1 cellular context compared by ENCODE assay signal in the genomic region with DNA sequence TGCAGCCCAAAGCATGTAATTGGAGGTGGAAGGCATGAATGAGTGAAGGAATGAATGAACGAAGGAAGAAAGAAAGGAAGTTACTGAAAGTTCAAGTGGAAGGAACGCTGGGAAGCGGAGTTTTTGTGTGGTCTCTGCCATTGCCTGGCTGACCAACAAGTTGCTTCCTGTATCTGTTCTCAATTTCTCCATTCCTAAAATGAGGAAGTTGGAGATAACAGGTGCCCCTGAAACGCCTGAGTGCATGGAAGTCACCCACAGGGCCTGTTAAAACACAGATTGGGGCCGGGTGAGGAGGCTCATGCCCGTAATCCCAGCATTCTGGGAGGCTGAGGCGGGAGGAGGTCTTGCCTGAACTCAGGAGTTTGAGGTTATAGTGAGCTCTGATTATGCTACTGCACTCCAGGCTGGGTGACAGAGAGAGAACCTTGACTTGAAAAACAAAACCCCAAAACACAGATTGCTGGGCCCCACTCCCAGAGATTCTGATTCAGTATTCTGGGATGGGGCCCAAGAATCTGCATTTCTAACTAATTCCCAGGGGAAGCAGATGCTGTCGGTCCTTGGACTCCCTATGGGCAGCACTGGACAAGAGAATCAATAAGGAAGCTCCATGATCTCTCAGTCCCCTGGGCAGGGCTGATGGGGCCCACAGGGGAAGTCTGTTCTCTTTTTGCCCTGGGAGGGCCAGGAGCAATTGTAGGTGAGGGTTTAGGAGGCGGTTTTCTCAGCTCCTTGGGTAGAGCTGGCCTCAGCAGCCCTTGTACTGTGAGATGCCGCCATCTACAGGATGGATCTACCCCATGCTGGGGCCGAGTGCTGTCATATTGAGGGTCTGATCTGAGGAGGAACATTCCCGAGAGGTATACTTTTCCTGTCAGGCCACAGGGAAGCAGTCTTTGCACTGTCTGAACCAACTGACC.
A peak's percentile ranks its signal among the peaks of the same experiment; 100 is the strongest.
TF ChIP-seq lines count a peak whose summit lies in the region.

No MANE protein-coding gene starts in this region.

TF ChIP-seq in K562, 482 proteins besides CTCF, POLR2A, EP300 and RAD21 (continued from another document and continues in another):
- TF ChIP-seq, protein P1, sequence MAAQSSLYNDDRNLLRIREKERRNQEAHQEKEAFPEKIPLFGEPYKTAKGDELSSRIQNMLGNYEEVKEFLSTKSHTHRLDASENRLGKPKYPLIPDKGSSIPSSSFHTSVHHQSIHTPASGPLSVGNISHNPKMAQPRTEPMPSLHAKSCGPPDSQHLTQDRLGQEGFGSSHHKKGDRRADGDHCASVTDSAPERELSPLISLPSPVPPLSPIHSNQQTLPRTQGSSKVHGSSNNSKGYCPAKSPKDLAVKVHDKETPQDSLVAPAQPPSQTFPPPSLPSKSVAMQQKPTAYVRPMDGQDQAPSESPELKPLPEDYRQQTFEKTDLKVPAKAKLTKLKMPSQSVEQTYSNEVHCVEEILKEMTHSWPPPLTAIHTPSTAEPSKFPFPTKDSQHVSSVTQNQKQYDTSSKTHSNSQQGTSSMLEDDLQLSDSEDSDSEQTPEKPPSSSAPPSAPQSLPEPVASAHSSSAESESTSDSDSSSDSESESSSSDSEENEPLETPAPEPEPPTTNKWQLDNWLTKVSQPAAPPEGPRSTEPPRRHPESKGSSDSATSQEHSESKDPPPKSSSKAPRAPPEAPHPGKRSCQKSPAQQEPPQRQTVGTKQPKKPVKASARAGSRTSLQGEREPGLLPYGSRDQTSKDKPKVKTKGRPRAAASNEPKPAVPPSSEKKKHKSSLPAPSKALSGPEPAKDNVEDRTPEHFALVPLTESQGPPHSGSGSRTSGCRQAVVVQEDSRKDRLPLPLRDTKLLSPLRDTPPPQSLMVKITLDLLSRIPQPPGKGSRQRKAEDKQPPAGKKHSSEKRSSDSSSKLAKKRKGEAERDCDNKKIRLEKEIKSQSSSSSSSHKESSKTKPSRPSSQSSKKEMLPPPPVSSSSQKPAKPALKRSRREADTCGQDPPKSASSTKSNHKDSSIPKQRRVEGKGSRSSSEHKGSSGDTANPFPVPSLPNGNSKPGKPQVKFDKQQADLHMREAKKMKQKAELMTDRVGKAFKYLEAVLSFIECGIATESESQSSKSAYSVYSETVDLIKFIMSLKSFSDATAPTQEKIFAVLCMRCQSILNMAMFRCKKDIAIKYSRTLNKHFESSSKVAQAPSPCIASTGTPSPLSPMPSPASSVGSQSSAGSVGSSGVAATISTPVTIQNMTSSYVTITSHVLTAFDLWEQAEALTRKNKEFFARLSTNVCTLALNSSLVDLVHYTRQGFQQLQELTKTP (IDR thresholded peaks at IDR 0.05; ENCODE audit: low read depth in 1 of 2, partially characterized antibody in 2 of 2) = no peak
- TF ChIP-seq MEF2A (IDR thresholded peaks at IDR 0.05; ENCODE audit: control insufficient read depth, low read depth, low read length) = 0 out of 2 replicates have a peak, but pooled peaks have one; percentile 15
- peak; percentile 31 for TF ChIP-seq SMARCB1 (IDR thresholded peaks at IDR 0.05; ENCODE audit: insufficient read length, low read depth)
- TF ChIP-seq, protein P2, sequence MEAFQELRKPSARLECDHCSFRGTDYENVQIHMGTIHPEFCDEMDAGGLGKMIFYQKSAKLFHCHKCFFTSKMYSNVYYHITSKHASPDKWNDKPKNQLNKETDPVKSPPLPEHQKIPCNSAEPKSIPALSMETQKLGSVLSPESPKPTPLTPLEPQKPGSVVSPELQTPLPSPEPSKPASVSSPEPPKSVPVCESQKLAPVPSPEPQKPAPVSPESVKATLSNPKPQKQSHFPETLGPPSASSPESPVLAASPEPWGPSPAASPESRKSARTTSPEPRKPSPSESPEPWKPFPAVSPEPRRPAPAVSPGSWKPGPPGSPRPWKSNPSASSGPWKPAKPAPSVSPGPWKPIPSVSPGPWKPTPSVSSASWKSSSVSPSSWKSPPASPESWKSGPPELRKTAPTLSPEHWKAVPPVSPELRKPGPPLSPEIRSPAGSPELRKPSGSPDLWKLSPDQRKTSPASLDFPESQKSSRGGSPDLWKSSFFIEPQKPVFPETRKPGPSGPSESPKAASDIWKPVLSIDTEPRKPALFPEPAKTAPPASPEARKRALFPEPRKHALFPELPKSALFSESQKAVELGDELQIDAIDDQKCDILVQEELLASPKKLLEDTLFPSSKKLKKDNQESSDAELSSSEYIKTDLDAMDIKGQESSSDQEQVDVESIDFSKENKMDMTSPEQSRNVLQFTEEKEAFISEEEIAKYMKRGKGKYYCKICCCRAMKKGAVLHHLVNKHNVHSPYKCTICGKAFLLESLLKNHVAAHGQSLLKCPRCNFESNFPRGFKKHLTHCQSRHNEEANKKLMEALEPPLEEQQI (IDR thresholded peaks at IDR 0.05) = no peak
- peak in 1 of 2 experiments; percentile 43; a peak in 1 of 3 replicates for TF ChIP-seq CBX3 (IDR thresholded peaks at IDR 0.05; ENCODE audit: borderline replicate concordance in 1 of 2, low read length in 2 of 2)
- TF ChIP-seq ZFX (CRISPR knock-in tag; IDR thresholded peaks at IDR 0.05) = no peak
- TF ChIP-seq ZNF551 (CRISPR knock-in tag; IDR thresholded peaks at IDR 0.05) = no peak
- peak; percentile 68; the same call in 1 of the 2 replicates for TF ChIP-seq FOXK1 (CRISPR knock-in tag; IDR thresholded peaks at IDR 0.05; ENCODE audit: borderline replicate concordance)
- TF ChIP-seq FOXK2 (conservative IDR thresholded peaks at IDR 0.05 in 1 of 2, IDR thresholded peaks at IDR 0.05 in 1 of 2; ENCODE audit: low read depth in 2 of 2) = no peak
- TF ChIP-seq, protein P3, sequence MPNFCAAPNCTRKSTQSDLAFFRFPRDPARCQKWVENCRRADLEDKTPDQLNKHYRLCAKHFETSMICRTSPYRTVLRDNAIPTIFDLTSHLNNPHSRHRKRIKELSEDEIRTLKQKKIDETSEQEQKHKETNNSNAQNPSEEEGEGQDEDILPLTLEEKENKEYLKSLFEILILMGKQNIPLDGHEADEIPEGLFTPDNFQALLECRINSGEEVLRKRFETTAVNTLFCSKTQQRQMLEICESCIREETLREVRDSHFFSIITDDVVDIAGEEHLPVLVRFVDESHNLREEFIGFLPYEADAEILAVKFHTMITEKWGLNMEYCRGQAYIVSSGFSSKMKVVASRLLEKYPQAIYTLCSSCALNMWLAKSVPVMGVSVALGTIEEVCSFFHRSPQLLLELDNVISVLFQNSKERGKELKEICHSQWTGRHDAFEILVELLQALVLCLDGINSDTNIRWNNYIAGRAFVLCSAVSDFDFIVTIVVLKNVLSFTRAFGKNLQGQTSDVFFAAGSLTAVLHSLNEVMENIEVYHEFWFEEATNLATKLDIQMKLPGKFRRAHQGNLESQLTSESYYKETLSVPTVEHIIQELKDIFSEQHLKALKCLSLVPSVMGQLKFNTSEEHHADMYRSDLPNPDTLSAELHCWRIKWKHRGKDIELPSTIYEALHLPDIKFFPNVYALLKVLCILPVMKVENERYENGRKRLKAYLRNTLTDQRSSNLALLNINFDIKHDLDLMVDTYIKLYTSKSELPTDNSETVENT (CRISPR knock-in tag; IDR thresholded peaks at IDR 0.05) = no peak
- TF ChIP-seq ARID2 (IDR thresholded peaks at IDR 0.05) = peak; percentile 58; the same call in 1 of the 2 replicates
- no peak for TF ChIP-seq HNRNPH1 (optimal IDR thresholded peaks at IDR 0.05; ENCODE audit: low read depth, low read length)
- TF ChIP-seq, protein P4, sequence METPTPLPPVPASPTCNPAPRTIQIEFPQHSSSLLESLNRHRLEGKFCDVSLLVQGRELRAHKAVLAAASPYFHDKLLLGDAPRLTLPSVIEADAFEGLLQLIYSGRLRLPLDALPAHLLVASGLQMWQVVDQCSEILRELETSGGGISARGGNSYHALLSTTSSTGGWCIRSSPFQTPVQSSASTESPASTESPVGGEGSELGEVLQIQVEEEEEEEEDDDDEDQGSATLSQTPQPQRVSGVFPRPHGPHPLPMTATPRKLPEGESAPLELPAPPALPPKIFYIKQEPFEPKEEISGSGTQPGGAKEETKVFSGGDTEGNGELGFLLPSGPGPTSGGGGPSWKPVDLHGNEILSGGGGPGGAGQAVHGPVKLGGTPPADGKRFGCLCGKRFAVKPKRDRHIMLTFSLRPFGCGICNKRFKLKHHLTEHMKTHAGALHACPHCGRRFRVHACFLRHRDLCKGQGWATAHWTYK (CRISPR knock-in tag; IDR thresholded peaks at IDR 0.05) = no peak
- no peak for TF ChIP-seq NFIX (CRISPR knock-in tag; IDR thresholded peaks at IDR 0.05; ENCODE audit: low read depth)
- no peak for TF ChIP-seq ZNF699 (CRISPR knock-in tag; IDR thresholded peaks at IDR 0.05; ENCODE audit: insufficient replicate concordance)
- no peak for TF ChIP-seq RBM22 (IDR thresholded peaks at IDR 0.05; ENCODE audit: low read depth, low read length, poor library complexity, severe bottlenecking)
- TF ChIP-seq TBP (optimal IDR thresholded peaks at IDR 0.05; ENCODE audit: low read depth, low read length) = no peak
- peak; percentile 3; the same call in 1 of the 2 replicates for TF ChIP-seq TEAD4 (IDR thresholded peaks at IDR 0.05; ENCODE audit: low read length)
- no peak for TF ChIP-seq TEAD4 (CRISPR knock-in tag; IDR thresholded peaks at IDR 0.05; ENCODE audit: borderline replicate concordance)
- peak; percentile 27; the same call in 1 of the 2 replicates for TF ChIP-seq HDAC2 (IDR thresholded peaks at IDR 0.05)
- TF ChIP-seq ZBED1 (IDR thresholded peaks at IDR 0.05) = no peak
- peak in 1 of 2 experiments; percentile 26; a peak in 1 of 4 replicates for TF ChIP-seq RCOR1 (IDR thresholded peaks at IDR 0.05; ENCODE audit: borderline replicate concordance in 1 of 2, low read depth in 2 of 2, low read length in 2 of 2)
- TF ChIP-seq MTA1 (IDR thresholded peaks at IDR 0.05; ENCODE audit: borderline replicate concordance) = no peak
- TF ChIP-seq STAG1 (CRISPR knock-in tag; IDR thresholded peaks at IDR 0.05; ENCODE audit: borderline replicate concordance) = peak; percentile 54; the same call in 1 of the 2 replicates
- TF ChIP-seq, protein P5, sequence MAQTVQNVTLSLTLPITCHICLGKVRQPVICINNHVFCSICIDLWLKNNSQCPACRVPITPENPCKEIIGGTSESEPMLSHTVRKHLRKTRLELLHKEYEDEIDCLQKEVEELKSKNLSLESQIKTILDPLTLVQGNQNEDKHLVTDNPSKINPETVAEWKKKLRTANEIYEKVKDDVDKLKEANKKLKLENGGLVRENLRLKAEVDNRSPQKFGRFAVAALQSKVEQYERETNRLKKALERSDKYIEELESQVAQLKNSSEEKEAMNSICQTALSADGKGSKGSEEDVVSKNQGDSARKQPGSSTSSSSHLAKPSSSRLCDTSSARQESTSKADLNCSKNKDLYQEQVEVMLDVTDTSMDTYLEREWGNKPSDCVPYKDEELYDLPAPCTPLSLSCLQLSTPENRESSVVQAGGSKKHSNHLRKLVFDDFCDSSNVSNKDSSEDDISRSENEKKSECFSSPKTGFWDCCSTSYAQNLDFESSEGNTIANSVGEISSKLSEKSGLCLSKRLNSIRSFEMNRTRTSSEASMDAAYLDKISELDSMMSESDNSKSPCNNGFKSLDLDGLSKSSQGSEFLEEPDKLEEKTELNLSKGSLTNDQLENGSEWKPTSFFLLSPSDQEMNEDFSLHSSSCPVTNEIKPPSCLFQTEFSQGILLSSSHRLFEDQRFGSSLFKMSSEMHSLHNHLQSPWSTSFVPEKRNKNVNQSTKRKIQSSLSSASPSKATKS (CRISPR knock-in tag; IDR thresholded peaks at IDR 0.05) = no peak
- no peak for TF ChIP-seq ZNF589 (CRISPR knock-in tag; IDR thresholded peaks at IDR 0.05; ENCODE audit: low read depth)
- no peak for TF ChIP-seq ZNF507 (tag; conservative IDR thresholded peaks at IDR 0.05)
- TF ChIP-seq ZNF232 (CRISPR knock-in tag; IDR thresholded peaks at IDR 0.05) = no peak
- no peak for TF ChIP-seq MEF2D (tag; conservative IDR thresholded peaks at IDR 0.05; ENCODE audit: low read depth)
- no peak for TF ChIP-seq POLR2AphosphoS2 (IDR thresholded peaks at IDR 0.05; ENCODE audit: low read length)
- no peak for TF ChIP-seq ZNF561 (CRISPR knock-in tag; conservative IDR thresholded peaks at IDR 0.05)
- TF ChIP-seq CBX1 (IDR thresholded peaks at IDR 0.05; ENCODE audit: low read depth) = 0 out of 2 replicates have a peak, but pooled peaks have one; percentile 19
- no peak for TF ChIP-seq GATA2 (CRISPR knock-in tag; IDR thresholded peaks at IDR 0.05)
- no peak for TF ChIP-seq EHMT2 (IDR thresholded peaks at IDR 0.05)
- TF ChIP-seq NFRKB (IDR thresholded peaks at IDR 0.05; ENCODE audit: low read depth) = no peak
- no peak; a peak in 1 of 4 replicates for TF ChIP-seq FOXA3 (CRISPR knock-in tag; conservative IDR thresholded peaks at IDR 0.05 in 1 of 2, IDR thresholded peaks at IDR 0.05 in 1 of 2)
- TF ChIP-seq ZNF146 (CRISPR knock-in tag; IDR thresholded peaks at IDR 0.05; ENCODE audit: unreplicated experiment) = no peak
- TF ChIP-seq HDAC8 (tag; IDR thresholded peaks at IDR 0.05) = no peak
- no peak for TF ChIP-seq FUS (optimal IDR thresholded peaks at IDR 0.05; ENCODE audit: low read depth, low read length)
- no peak for TF ChIP-seq TEAD2 (tag; IDR thresholded peaks at IDR 0.05)
- no peak for TF ChIP-seq EWSR1 (IDR thresholded peaks at IDR 0.05; ENCODE audit: borderline replicate concordance, low read depth, partially characterized antibody)
- no peak for TF ChIP-seq CCNT2 (IDR thresholded peaks at IDR 0.05; ENCODE audit: borderline replicate concordance, extremely low read depth, insufficient read length, low read depth, low read length)
- TF ChIP-seq XRCC5 (IDR thresholded peaks at IDR 0.05; ENCODE audit: low read depth, low read length) = no peak
- TF ChIP-seq, protein P6, sequence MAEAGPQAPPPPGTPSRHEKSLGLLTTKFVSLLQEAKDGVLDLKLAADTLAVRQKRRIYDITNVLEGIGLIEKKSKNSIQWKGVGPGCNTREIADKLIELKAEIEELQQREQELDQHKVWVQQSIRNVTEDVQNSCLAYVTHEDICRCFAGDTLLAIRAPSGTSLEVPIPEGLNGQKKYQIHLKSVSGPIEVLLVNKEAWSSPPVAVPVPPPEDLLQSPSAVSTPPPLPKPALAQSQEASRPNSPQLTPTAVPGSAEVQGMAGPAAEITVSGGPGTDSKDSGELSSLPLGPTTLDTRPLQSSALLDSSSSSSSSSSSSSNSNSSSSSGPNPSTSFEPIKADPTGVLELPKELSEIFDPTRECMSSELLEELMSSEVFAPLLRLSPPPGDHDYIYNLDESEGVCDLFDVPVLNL (CRISPR knock-in tag; IDR thresholded peaks at IDR 0.05; ENCODE audit: low read depth) = no peak
- TF ChIP-seq, protein P7, sequence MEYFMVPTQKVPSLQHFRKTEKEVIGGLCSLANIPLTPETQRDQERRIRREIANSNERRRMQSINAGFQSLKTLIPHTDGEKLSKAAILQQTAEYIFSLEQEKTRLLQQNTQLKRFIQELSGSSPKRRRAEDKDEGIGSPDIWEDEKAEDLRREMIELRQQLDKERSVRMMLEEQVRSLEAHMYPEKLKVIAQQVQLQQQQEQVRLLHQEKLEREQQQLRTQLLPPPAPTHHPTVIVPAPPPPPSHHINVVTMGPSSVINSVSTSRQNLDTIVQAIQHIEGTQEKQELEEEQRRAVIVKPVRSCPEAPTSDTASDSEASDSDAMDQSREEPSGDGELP (CRISPR knock-in tag; IDR thresholded peaks at IDR 0.05; ENCODE audit: borderline replicate concordance) = peak; percentile 48; the same call in 1 of the 2 replicates
- 0 out of 2 replicates have a peak, but pooled peaks have one; percentile 67 for TF ChIP-seq TARDBP (IDR thresholded peaks at IDR 0.05)
- TF ChIP-seq EGR1 (conservative IDR thresholded peaks at IDR 0.05) = no peak
- TF ChIP-seq HDAC6 (IDR thresholded peaks at IDR 0.05; ENCODE audit: low read depth, low read length) = no peak
